ENCODE assay signal across 11 cellular contexts in the genomic region with DNA sequence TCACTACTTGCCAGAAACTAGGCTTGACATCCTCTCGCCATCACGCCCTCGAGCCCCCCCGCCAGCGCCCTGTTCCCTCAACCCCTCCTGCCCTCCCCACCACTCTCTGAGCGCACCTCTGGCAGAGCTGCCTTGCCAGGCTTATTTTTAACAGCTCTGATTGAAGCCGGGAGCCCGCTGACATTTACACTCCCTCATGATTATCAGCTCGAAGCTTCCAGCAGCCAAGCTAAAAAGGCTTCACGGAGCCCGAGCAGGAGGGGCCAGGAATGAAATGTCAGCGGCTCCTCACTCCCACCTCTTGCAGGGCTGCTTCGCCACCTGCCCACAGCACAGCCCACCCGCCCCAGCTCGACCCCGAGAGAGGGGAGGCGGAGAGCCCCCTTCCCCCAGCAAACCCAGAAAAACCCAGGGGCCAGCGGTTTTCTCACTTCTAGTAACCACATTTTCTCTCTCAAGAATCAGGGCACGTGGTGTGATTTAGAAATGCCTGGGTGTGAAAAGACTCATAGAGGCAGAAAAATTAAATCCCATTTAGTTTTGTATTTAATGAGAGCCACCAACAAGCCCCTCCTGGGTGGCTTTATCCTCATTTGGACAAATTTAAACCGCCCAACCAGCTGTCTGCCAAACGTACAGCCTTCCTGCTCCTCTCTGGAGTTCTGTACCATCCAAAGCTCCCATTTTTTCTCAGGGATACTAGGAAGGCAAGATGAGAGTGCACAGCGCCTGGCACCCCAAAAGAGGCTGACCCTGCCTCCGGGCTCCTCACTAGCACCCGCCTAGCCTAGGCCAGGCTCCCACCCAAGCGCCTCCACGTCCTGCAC.
DNase-seq lines count a peak whose midpoint lies in the region; ATAC-seq and TF ChIP-seq lines count a peak whose summit lies in the region.
"Had no signal": no experiment of that assay in that cellular context is flagged by ENCODE, and none has a peak within 500 bp of the region (broad histone marks: within the 10 kb centered on the region; RNA-seq: fewer than 3 reads in every experiment).

No MANE protein-coding gene starts in this region.

- H3K4me2 ChIP-seq in neural cell (ENCODE audit: low read length): peak overlapping the region; percentile 33

- H3K79me2 ChIP-seq in neural cell (replicated peaks; ENCODE audit: insufficient read depth, low read length): no peaks in the 10 kb centered on the region

- intact Hi-C loops in sigmoid colon (cut with DNase I): no loop called here

- no peak for ATAC-seq in HG02870 (IDR thresholded peaks at IDR 0.05; ENCODE audit: unreplicated experiment)
- no peak for ATAC-seq in GM21381 (IDR thresholded peaks at IDR 0.05; ENCODE audit: unreplicated experiment)
- no peak for ATAC-seq in GM18511 (IDR thresholded peaks at IDR 0.05; ENCODE audit: unreplicated experiment)
- ATAC-seq: activated CD4-positive, CD25-positive, alpha-beta regulatory T cell treated with anti-CD3 and anti-CD28 coated beads, Interleukin-2, amount 50 U/mL, for 24 hours had no signal

- peaks cover 37 to 44% (median 43%) of the 10 kb centered on the region in 3 donors for H3K4me1 Mint-ChIP-seq in CD8-positive, alpha-beta memory T cell
- H3K4me1 Mint-ChIP-seq in brain: peaks cover 72% of the 10 kb centered on the region

- peaks cover 22% of the 10 kb centered on the region for H3K4me1 ChIP-seq in CD8-positive, alpha-beta memory T cell (ENCODE audit: insufficient read depth, low read length)
- H3K4me1 ChIP-seq in sigmoid colon: peaks cover 0 to 13% (median 9%) of the 10 kb centered on the region in 4 donors

- TF ChIP-seq CTCF in brain (conservative IDR thresholded peaks at IDR 0.05) (no peak), neural cell (IDR thresholded peaks at IDR 0.05; ENCODE audit: poor library complexity, severe bottlenecking) (no peak), sigmoid colon (IDR thresholded peaks at IDR 0.05) (no peak)

- peak overlapping the region; percentile 70 to 94 (median 87) for H3K27ac Mint-ChIP-seq in CD8-positive, alpha-beta memory T cell
- H3K27ac Mint-ChIP-seq in brain: peak overlapping the region; percentile 85 to 99 (median 94)

- H3K27me3 ChIP-seq in CD8-positive, alpha-beta memory T cell (ENCODE audit: insufficient read depth, low read length, poor library complexity, severe bottlenecking): no peaks in the 10 kb centered on the region
- H3K27me3 ChIP-seq in neural cell (ENCODE audit: insufficient read depth, low read depth, low read length) (peaks cover 58% of the 10 kb centered on the region), sigmoid colon (peaks cover 0 to 22% (median 0%) of the 10 kb centered on the region in 3 donors)

- H3F3A ChIP-seq in neural cell (ENCODE audit: insufficient read depth, low read length, poor library complexity, severe bottlenecking): peaks cover 4% of the 10 kb centered on the region

- H3K4me3 ChIP-seq in CD8-positive, alpha-beta memory T cell (ENCODE audit: low read length): no peak overlapping the region
- H3K4me3 ChIP-seq in neural cell (ENCODE audit: low read length): peak overlapping the region; percentile 47
- no peak overlapping the region for H3K4me3 ChIP-seq in sigmoid colon

- no peaks in the 10 kb centered on the region for H4K20me1 ChIP-seq in neural cell (ENCODE audit: insufficient read depth)

- no peak for TF ChIP-seq POLR2A in sigmoid colon (IDR thresholded peaks at IDR 0.05)

- DNase-seq in CD8-positive, alpha-beta memory T cell: peak; percentile 5 to 77 (median 36)
- DNase-seq in NCI-H1092 treated with DMSO at 0.1 percent for 48 hours (lab: John Stamatoyannopoulos, UW) (peak; percentile 83), sigmoid colon (no peak)
- DNase-seq: aorta, NCI-H1436 treated with DMSO at 0.1 percent for 48 hours had no signal

- TF ChIP-seq EP300 in neural cell (conservative IDR thresholded peaks at IDR 0.05; ENCODE audit: poor library complexity, severe bottlenecking) (no peak), sigmoid colon (IDR thresholded peaks at IDR 0.05) (no peak)

- peak overlapping the region; percentile 18 for H3K9ac ChIP-seq in neural cell (ENCODE audit: low read length)

- no peaks in the 10 kb centered on the region for H3K9me3 ChIP-seq in CD8-positive, alpha-beta memory T cell (ENCODE audit: low read length)
- H3K9me3 ChIP-seq in neural cell (ENCODE audit: low read length) (no peaks in the 10 kb centered on the region), sigmoid colon (no peaks in the 10 kb centered on the region)

- TF ChIP-seq RAD21 in neural cell (conservative IDR thresholded peaks at IDR 0.05): no peak

- H3K27me3 Mint-ChIP-seq in CD8-positive, alpha-beta memory T cell: peaks cover 0 to under 1% of the 10 kb centered on the region in 2 donors
- H3K27me3 Mint-ChIP-seq in brain: peaks cover 58% of the 10 kb centered on the region

- CTCF ChIA-PET in CD8-positive, alpha-beta memory T cell (lab: Charles Lee): interaction anchor here (1.4 to 3.5 kb wide), 3 partner anchors 15 to 114 kb away, joined by 5 to 17 read pairs (median 10); no protein-coding TSS in a partner anchor

- H2AFZ ChIP-seq in neural cell (ENCODE audit: low read depth, low read length): no peak overlapping the region

- H3K9me3 Mint-ChIP-seq in CD8-positive, alpha-beta memory T cell: no peaks in the 10 kb centered on the region
- H3K9me3 Mint-ChIP-seq in brain: peaks cover 0 to 3% (median 0%) of the 10 kb centered on the region in 5 experiments

- H3K4me3 Mint-ChIP-seq in CD8-positive, alpha-beta memory T cell: peak overlapping the region; percentile 61 to 89 (median 78)
- peak overlapping the region; percentile 43 to 72 (median 66) for H3K4me3 Mint-ChIP-seq in brain

- no peaks in the 10 kb centered on the region for H3K36me3 ChIP-seq in CD8-positive, alpha-beta memory T cell (ENCODE audit: insufficient read depth, low read length)
- H3K36me3 ChIP-seq in neural cell (ENCODE audit: insufficient read depth, low read length) (no peaks in the 10 kb centered on the region), sigmoid colon (no peaks in the 10 kb centered on the region)

- peak overlapping the region; percentile 24 for H3K27ac ChIP-seq in CD8-positive, alpha-beta memory T cell (ENCODE audit: low read depth, low read length)
- peak overlapping the region; percentile 31 for H3K27ac ChIP-seq in neural cell (ENCODE audit: low read length)
- H3K27ac ChIP-seq in sigmoid colon: no peak overlapping the region

- H3K36me3 Mint-ChIP-seq in CD8-positive, alpha-beta memory T cell: no peaks in the 10 kb centered on the region
- peaks cover 15% of the 10 kb centered on the region for H3K36me3 Mint-ChIP-seq in brain

- no peaks in the 10 kb centered on the region for H3K9me2 ChIP-seq in neural cell (ENCODE audit: insufficient read depth, low read length)

- WGBS in sigmoid colon, 2 donors: 33 to 35% methylated on average over 26 of the region's 26 CpGs

- POLR2A ChIA-PET in CD8-positive, alpha-beta memory T cell (lab: Charles Lee): no interaction called here

TF ChIP-seq in neural cell, 6 proteins besides CTCF, POLR2A, EP300 and RAD21:
- TF ChIP-seq REST (IDR thresholded peaks at IDR 0.05; ENCODE audit: borderline replicate concordance): peak; percentile 48
- no peak for TF ChIP-seq SMC3 (conservative IDR thresholded peaks at IDR 0.05; ENCODE audit: poor library complexity)
- no peak for TF ChIP-seq POLR2AphosphoS5 (IDR thresholded peaks at IDR 0.05)
- TF ChIP-seq EZH2 (IDR thresholded peaks at IDR 0.05; ENCODE audit: borderline replicate concordance, insufficient read depth, low read length, poor library complexity, severe bottlenecking): no peak

Comparison
In these comparisons a context has a peak if more than half of its experiments do, and no peak if none do; other contexts are left out.
1. H3K27ac ChIP-seq: peak in CD8-positive, alpha-beta memory T cell (single experiment) and neural cell (single experiment); none in sigmoid colon (0 of 4).